ENCODE assay signal across 1 cellular context in the genomic region with DNA sequence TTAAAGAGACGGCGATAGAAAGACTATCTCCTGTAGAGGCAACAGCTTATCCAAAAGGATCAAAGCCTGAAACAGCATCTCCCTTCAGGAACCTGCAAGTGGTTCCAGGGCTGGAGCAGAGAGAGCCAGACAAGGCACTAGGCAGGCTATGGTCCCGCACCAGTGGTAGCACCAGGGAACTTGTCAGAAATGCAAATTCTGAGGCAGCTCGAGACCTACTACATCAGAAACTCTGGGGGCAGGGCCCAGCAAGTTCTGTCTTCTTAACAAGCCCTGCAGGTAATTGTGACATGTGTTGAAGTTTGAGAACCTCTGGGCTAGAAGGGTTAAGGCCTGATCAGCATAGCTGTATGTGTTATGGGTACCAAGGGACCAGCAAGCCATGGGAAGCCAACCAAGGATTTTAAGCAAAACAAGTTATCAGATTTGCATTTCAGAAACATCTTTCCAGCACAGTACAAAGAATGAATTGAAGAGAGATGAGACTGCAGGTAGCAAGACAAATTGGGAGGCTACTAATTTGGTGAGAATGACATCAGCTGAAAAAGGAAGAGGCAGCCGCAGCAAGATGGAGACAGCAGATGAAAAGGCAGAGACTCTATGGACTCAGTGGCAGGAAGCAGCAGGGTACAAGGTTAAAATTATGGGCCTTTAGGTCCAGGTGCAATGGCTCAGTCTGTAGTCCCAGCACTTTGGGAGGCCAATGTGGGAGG.
TF ChIP-seq lines count a peak whose summit lies in the region.

No MANE protein-coding gene starts in this region.

TF ChIP-seq in HCT116, 20 proteins besides CTCF, POLR2A, EP300 and RAD21 (continued from another document):
- TF ChIP-seq EGR1 (IDR thresholded peaks at IDR 0.05; ENCODE audit: low read depth) = no peak
- TF ChIP-seq SP1 (IDR thresholded peaks at IDR 0.05; ENCODE audit: low read depth) = no peak
- TF ChIP-seq CEBPB (IDR thresholded peaks at IDR 0.05; ENCODE audit: low read depth) = no peak
- TF ChIP-seq FOSL1 (IDR thresholded peaks at IDR 0.05; ENCODE audit: low read depth) = no peak
- TF ChIP-seq YY1 (IDR thresholded peaks at IDR 0.05; ENCODE audit: extremely low read depth, insufficient replicate concordance, low read depth, low read length) = no peak
- TF ChIP-seq, protein P1, sequence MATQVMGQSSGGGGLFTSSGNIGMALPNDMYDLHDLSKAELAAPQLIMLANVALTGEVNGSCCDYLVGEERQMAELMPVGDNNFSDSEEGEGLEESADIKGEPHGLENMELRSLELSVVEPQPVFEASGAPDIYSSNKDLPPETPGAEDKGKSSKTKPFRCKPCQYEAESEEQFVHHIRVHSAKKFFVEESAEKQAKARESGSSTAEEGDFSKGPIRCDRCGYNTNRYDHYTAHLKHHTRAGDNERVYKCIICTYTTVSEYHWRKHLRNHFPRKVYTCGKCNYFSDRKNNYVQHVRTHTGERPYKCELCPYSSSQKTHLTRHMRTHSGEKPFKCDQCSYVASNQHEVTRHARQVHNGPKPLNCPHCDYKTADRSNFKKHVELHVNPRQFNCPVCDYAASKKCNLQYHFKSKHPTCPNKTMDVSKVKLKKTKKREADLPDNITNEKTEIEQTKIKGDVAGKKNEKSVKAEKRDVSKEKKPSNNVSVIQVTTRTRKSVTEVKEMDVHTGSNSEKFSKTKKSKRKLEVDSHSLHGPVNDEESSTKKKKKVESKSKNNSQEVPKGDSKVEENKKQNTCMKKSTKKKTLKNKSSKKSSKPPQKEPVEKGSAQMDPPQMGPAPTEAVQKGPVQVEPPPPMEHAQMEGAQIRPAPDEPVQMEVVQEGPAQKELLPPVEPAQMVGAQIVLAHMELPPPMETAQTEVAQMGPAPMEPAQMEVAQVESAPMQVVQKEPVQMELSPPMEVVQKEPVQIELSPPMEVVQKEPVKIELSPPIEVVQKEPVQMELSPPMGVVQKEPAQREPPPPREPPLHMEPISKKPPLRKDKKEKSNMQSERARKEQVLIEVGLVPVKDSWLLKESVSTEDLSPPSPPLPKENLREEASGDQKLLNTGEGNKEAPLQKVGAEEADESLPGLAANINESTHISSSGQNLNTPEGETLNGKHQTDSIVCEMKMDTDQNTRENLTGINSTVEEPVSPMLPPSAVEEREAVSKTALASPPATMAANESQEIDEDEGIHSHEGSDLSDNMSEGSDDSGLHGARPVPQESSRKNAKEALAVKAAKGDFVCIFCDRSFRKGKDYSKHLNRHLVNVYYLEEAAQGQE (IDR thresholded peaks at IDR 0.05; ENCODE audit: low read depth) = no peak
TF ChIP-seq in HCT116: peak in this region for 0.
